Comparison of ENCODE assay signal across 16 cellular contexts in the genomic region with DNA sequence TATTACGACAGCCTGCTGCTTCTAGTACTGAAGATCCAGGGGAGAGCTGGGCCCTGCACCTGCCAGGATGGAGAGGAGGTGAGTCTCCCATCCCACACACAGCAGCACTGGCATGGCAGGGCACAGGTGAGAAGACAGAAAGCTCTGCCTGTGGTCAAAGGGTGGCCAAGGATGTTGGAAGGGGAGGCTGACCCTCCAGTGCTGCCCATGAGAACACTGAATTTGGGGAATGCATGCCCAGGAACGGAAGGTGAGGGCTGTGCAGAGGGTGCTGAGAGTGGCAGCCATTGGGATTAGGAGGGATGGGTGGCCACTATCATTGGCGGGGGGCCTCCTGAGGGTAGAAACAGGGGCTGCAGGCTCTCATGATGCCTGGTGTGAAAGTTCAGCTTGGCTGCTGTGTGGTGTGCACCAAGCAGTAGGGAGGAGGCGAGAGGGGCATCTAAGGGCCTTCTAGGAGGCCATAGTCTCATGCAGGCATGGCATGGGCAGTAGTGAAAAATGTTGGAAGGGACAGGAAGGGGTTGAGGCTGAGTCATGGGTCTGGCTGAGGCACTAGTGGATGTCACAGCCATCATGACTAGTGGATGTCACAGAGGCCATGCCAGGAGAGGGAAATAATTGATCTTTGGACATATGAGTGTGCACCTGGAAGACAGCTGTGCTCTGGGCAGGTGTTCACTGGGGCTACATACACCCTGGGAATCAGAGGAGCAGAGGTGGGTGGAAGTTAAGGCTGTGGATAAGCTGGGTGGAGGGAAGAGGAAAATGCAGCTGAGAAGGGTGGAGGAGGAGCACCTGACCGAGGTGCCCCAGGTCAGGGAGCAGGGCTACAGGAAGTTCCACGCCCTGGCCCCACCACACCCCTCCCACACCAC.
DNase-seq lines count a peak whose midpoint lies in the region; ATAC-seq, FAIRE-seq and TF ChIP-seq lines count a peak whose summit lies in the region.
"Had no signal": no experiment of that assay in that cellular context is flagged by ENCODE, and none has a peak within 500 bp of the region (broad histone marks: within the 10 kb centered on the region; RNA-seq: fewer than 3 reads in every experiment).

No MANE protein-coding gene starts in this region.

- peak; percentile 19 for DNase-seq in activated naive CD4-positive, alpha-beta T cell treated with anti-CD3 and anti-CD28 coated beads, Interleukin-2, amount 10 ng/mL, durations not matched to agents 7 days and 5 days
- no peak for DNase-seq in activated naive CD4-positive, alpha-beta T cell (lab: John Stamatoyannopoulos, UW)
- DNase-seq in RWPE1 (ENCODE audit: low spot score) (no peak), memory B cell (ENCODE audit: low spot score in 2 of 2) (no peak), urothelium cell line (ENCODE audit: low spot score) (no peak), NCI-H1092 treated with DMSO at 0.1 percent for 48 hours (lab: John Stamatoyannopoulos, UW) (no peak), COLO829 (ENCODE audit: low spot score) (no peak)
- DNase-seq in activated CD8-positive, alpha-beta memory T cell treated with anti-CD3 and anti-CD28 coated beads, Interleukin-2, amount 50 U/mL, for 4 hours, result no peak
- DNase-seq: activated effector memory CD4-positive, alpha-beta T cell treated with anti-CD3 and anti-CD28 coated beads, Interleukin-2, amount 50 U/mL, for 16 hours; brain microvascular endothelial cell; DMS79; NCI-H2171 treated with DMSO at 0.1 percent for 48 hours had no signal

- peaks cover 30% of the 10 kb centered on the region for H3K4me1 Mint-ChIP-seq in activated naive CD4-positive, alpha-beta T cell treated with anti-CD3 and anti-CD28 coated beads, Interleukin-2, amount 10 ng/mL, durations not matched to agents 7 days and 5 days
- peaks cover 21% of the 10 kb centered on the region for H3K4me1 Mint-ChIP-seq in memory B cell

- TF ChIP-seq CTCF in RWPE1 (conservative IDR thresholded peaks at IDR 0.05; ENCODE audit: low read depth), result no peak

- H3K27ac ChIP-seq in RWPE1, result peak overlapping the region; percentile 83
- H3K27ac ChIP-seq: heart left ventricle, HL-60, left lung had no signal

- H3K4me3 Mint-ChIP-seq in activated naive CD4-positive, alpha-beta T cell treated with anti-CD3 and anti-CD28 coated beads, Interleukin-2, amount 10 ng/mL, durations not matched to agents 7 days and 5 days, result no peak overlapping the region
- H3K4me3 Mint-ChIP-seq in memory B cell, result no peak overlapping the region

- H3K27ac Mint-ChIP-seq in activated naive CD4-positive, alpha-beta T cell treated with anti-CD3 and anti-CD28 coated beads, Interleukin-2, amount 10 ng/mL, durations not matched to agents 7 days and 5 days, result no peak overlapping the region
- peak overlapping the region; percentile 12 for H3K27ac Mint-ChIP-seq in memory B cell

- POLR2A ChIA-PET in RWPE1 (lab: Yijun Ruan, JAX; ENCODE audit: low non-redundant PET), result no interaction called here

- peak; percentile 78 for FAIRE-seq in urothelium cell line (lab: Jason Lieb, UNC)
- FAIRE-seq: GM12891 had no signal

- H3K36me3 Mint-ChIP-seq in activated naive CD4-positive, alpha-beta T cell treated with anti-CD3 and anti-CD28 coated beads, Interleukin-2, amount 10 ng/mL, durations not matched to agents 7 days and 5 days, result no peaks in the 10 kb centered on the region
- H3K36me3 Mint-ChIP-seq in memory B cell, result no peaks in the 10 kb centered on the region

- no peaks in the 10 kb centered on the region for H3K9me3 Mint-ChIP-seq in activated naive CD4-positive, alpha-beta T cell treated with anti-CD3 and anti-CD28 coated beads, Interleukin-2, amount 10 ng/mL, durations not matched to agents 7 days and 5 days
- no peaks in the 10 kb centered on the region for H3K9me3 Mint-ChIP-seq in memory B cell

- H3K27me3 Mint-ChIP-seq in activated naive CD4-positive, alpha-beta T cell treated with anti-CD3 and anti-CD28 coated beads, Interleukin-2, amount 10 ng/mL, durations not matched to agents 7 days and 5 days, result peaks cover 64% of the 10 kb centered on the region
- H3K27me3 Mint-ChIP-seq in memory B cell, result peaks cover 16% of the 10 kb centered on the region

- CTCF ChIA-PET in activated naive CD4-positive, alpha-beta T cell treated with anti-CD3 and anti-CD28 coated beads, Interleukin-2, amount 10 ng/mL, durations not matched to agents 7 days and 5 days (lab: Charles Lee), result interaction anchor here (1.0 kb wide), 1 partner anchor 22 kb away, joined by 3 read pairs; no protein-coding TSS in a partner anchor
- CTCF ChIA-PET in RWPE1 (lab: Yijun Ruan, JAX), result no interaction called here

- ATAC-seq in memory B cell (ENCODE audit: low read depth), result no peak
- ATAC-seq: heart left ventricle, left lung had no signal
